10 cellular contexts compared by ENCODE assay signal in genomic region chr2:191479680-191480023, GRCh38.
DNase-seq lines count a peak whose midpoint lies in the region; ATAC-seq and TF ChIP-seq lines count a peak whose summit lies in the region.
"Had no signal": no experiment of that assay in that cellular context is flagged by ENCODE, and none has a peak within 500 bp of the region (broad histone marks: within the 10 kb centered on the region; RNA-seq: fewer than 3 reads in every experiment).

No MANE protein-coding gene starts in this region.

- H3K4me2 ChIP-seq in hepatocyte, result peak overlapping the region; percentile 29

- POLR2A ChIA-PET in GM10248 (lab: Yijun Ruan, JAX), result no interaction called here

- H3K9me3 ChIP-seq in hepatocyte (ENCODE audit: low read depth) (peaks cover 10% of the 10 kb centered on the region), suprapubic skin (peaks cover 6% of the 10 kb centered on the region)

- DNase-seq in GM10248 (ENCODE audit: extremely low spot score) (peak; percentile 22), hepatocyte (ENCODE audit: low spot score) (no peak), suprapubic skin (ENCODE audit: low spot score in 2 of 2) (no peak), pons (ENCODE audit: low spot score) (no peak), activated gamma-delta T cell (lab: John Stamatoyannopoulos, UW) (no peak)
- DNase-seq: NCI-H187 treated with DMSO at 0.1 percent for 48 hours had no signal

- CTCF ChIA-PET in GM10248 (lab: Yijun Ruan, JAX), result no interaction called here

- no peaks in the 10 kb centered on the region for H3K36me3 ChIP-seq in hepatocyte (replicated peaks; ENCODE audit: insufficient read depth, low read depth)
- no peaks in the 10 kb centered on the region for H3K36me3 ChIP-seq in suprapubic skin
- H3K36me3 ChIP-seq: left lung had no signal

- H4K20me1 ChIP-seq in hepatocyte (ENCODE audit: insufficient read depth, poor library complexity, severe bottlenecking), result no peaks in the 10 kb centered on the region

- H3K4me1 ChIP-seq in hepatocyte (ENCODE audit: insufficient read depth) (peaks cover 15% of the 10 kb centered on the region), suprapubic skin (peaks cover 14% of the 10 kb centered on the region)

- TF ChIP-seq CTCF in GM10248 (IDR thresholded peaks at IDR 0.05; ENCODE audit: control extremely low read depth, extremely low read depth, low read depth, missing control alignments) (no peak), hepatocyte (IDR thresholded peaks at IDR 0.05; ENCODE audit: poor library complexity) (no peak), suprapubic skin (IDR thresholded peaks at IDR 0.05) (no peak)

- H3K4me3 ChIP-seq in hepatocyte (no peak overlapping the region), suprapubic skin (no peak overlapping the region)
- H3K4me3 ChIP-seq: left lung had no signal

- peak overlapping the region; percentile 0 for H3K27ac ChIP-seq in hepatocyte
- no peak overlapping the region for H3K27ac ChIP-seq in suprapubic skin
- H3K27ac ChIP-seq: left lung had no signal

- no peaks in the 10 kb centered on the region for H3K79me2 ChIP-seq in hepatocyte

- TF ChIP-seq EP300 in suprapubic skin (IDR thresholded peaks at IDR 0.05), result no peak

- no peaks in the 10 kb centered on the region for H3K9me2 ChIP-seq in hepatocyte (replicated peaks; ENCODE audit: insufficient read depth)

- ATAC-seq in GM19023 (IDR thresholded peaks at IDR 0.05; ENCODE audit: unreplicated experiment) (peak; percentile 83), HG02943 (IDR thresholded peaks at IDR 0.05; ENCODE audit: low read depth, unreplicated experiment) (peak; percentile 74), HG02642 (IDR thresholded peaks at IDR 0.05; ENCODE audit: poor library complexity, unreplicated experiment) (no peak)

- no peaks in the 10 kb centered on the region for H3K27me3 ChIP-seq in hepatocyte
- no peaks in the 10 kb centered on the region for H3K27me3 ChIP-seq in suprapubic skin
- H3K27me3 ChIP-seq: left lung had no signal

- no peak overlapping the region for H2AFZ ChIP-seq in hepatocyte

- 36% methylated on average over 5 of the region's 5 CpGs for WGBS in hepatocyte (ENCODE audit: low lambda C conversion rate, missing lambda C conversion rate)
- 62% methylated on average over 1 of the region's 5 CpGs for WGBS in suprapubic skin

- TF ChIP-seq POLR2A in suprapubic skin (IDR thresholded peaks at IDR 0.05), result no peak
